Comparison of ENCODE assay signal across 19 cellular contexts in the genomic region with DNA sequence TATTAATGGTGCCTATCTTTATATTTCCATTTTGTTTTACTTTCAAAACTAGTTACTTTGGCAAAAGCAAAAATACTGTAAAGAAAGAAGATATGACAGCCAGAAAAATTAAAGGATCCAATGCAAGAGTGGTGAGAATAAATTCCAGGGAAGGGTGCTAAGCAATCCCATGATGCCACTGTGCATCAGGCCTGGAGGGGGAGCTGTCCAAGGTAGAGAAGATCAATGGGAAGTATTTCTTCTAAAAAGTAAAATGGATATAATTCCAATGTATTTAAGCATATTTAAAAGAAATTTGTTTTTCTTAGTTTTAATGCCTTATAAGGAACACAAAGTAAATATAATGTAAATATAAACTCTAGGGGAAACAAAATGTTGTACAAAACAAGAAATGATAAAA.
DNase-seq lines count a peak whose midpoint lies in the region; ATAC-seq, FAIRE-seq and TF ChIP-seq lines count a peak whose summit lies in the region.
"Had no signal": no experiment of that assay in that cellular context is flagged by ENCODE, and none has a peak within 500 bp of the region (broad histone marks: within the 10 kb centered on the region; RNA-seq: fewer than 3 reads in every experiment).

No MANE protein-coding gene starts in this region.

- H3K4me2 ChIP-seq in K562 (ENCODE audit: insufficient read depth, low read length), result no peak overlapping the region
- H3K4me2 ChIP-seq: hepatocyte had no signal

- CTCF ChIA-PET in K562 (lab: Yijun Ruan, JAX; ENCODE audit: low intra/inter-chr PET ratio), result no interaction called here

- no peak overlapping the region for H3K27ac ChIP-seq in K562 (ENCODE audit: extremely low read depth, low read depth, low read length)
- H3K27ac ChIP-seq: hepatocyte, spleen, VCaP had no signal

- TF ChIP-seq POLR2A in K562 (conservative IDR thresholded peaks at IDR 0.05), result no peak

- intact Hi-C loops in K562 (cut with micrococcal nuclease), result no loop called here

- no peak for TF ChIP-seq EP300 in K562 (IDR thresholded peaks at IDR 0.05; ENCODE audit: low read length)

- H3K36me3 ChIP-seq in K562 (ENCODE audit: control insufficient read depth, insufficient read depth, low read length), result no peaks in the 10 kb centered on the region
- H3K36me3 ChIP-seq: spleen had no signal

- no peak overlapping the region for H2AFZ ChIP-seq in K562 (ENCODE audit: low read depth, low read length)
- H2AFZ ChIP-seq: hepatocyte had no signal

- H3K4me1 ChIP-seq in K562 (replicated peaks in 1 of 2; ENCODE audit: control insufficient read depth in 2 of 2, insufficient read depth in 2 of 2, low read length in 2 of 2), result no peaks in the 10 kb centered on the region
- H3K4me1 ChIP-seq: spleen had no signal

- H4K20me1 ChIP-seq in K562 (replicated peaks; ENCODE audit: control insufficient read depth, insufficient read depth, low read length), result no peaks in the 10 kb centered on the region

- H3K27me3 ChIP-seq in K562 (ENCODE audit: control insufficient read depth in 2 of 2, insufficient read depth in 2 of 2, low read length in 2 of 2), result no peaks in the 10 kb centered on the region
- H3K27me3 ChIP-seq: hepatocyte, spleen had no signal

- TF ChIP-seq CTCF in K562 (IDR thresholded peaks at IDR 0.05 in 2 of 3, conservative IDR thresholded peaks at IDR 0.05 in 1 of 3; ENCODE audit: insufficient read depth in 2 of 3, low read depth in 1 of 3, low read length in 3 of 3) (no peak), retinal pigment epithelial cell (conservative IDR thresholded peaks at IDR 0.05; ENCODE audit: low read depth, low read length) (peak; percentile 28)

- ATAC-seq in K562 (no peak), HG03280 (IDR thresholded peaks at IDR 0.05; ENCODE audit: unreplicated experiment) (no peak)

- POLR2A ChIA-PET in K562 (lab: Yijun Ruan, JAX), result no interaction called here

- H3K9ac ChIP-seq in K562 (ENCODE audit: insufficient read depth in 1 of 2, low read depth in 2 of 2, low read length in 2 of 2), result no peak overlapping the region

- in situ Hi-C loops in K562 (cut with MboI), result no loop called here

- no TSS peak for BruUV-seq in K562 (replicated peaks; lab: Mats Ljungman, UMichigan)

- H3K9me3 ChIP-seq in K562 (replicated peaks; ENCODE audit: control insufficient read depth, insufficient read depth, low read depth, low read length), result peaks cover 4% of the 10 kb centered on the region; the same call in 1 of the 2 replicates
- H3K9me3 ChIP-seq: spleen had no signal

- no peaks in the 10 kb centered on the region for H3K79me2 ChIP-seq in K562 (ENCODE audit: control insufficient read depth, insufficient read depth, low read length)
- H3K79me2 ChIP-seq: hepatocyte had no signal

- DNase-seq in H4 (ENCODE audit: low spot score), result peak; percentile 4
- DNase-seq in M059J (ENCODE audit: low read depth), result peak; percentile 19
- DNase-seq in K562 (ENCODE audit: extremely low read depth in 1 of 4, low spot score in 3 of 4), result peak in 1 of 4 experiments; percentile 11
- DNase-seq in retinal pigment epithelial cell (ENCODE audit: low read depth), result no peak
- no peak for DNase-seq in stimulated activated CD8-positive, alpha-beta memory T cell treated with anti-CD3 and anti-CD28 coated beads, Interleukin-4, amount 100 ng/mL, for 48 hours
- DNase-seq in stimulated activated CD4-positive, alpha-beta T cell treated with anti-CD3 and anti-CD28 coated beads, Interleukin-12 subunit alpha, Interleukin-12 subunit beta, amount 100 ng/mL, for 4 hours, result no peak
- DNase-seq: activated CD4-positive, alpha-beta memory T cell treated with anti-CD3 and anti-CD28 coated beads for 36 hours; activated naive CD4-positive, alpha-beta T cell treated with Interleukin-2 at 50 U/mL for 16 hours; activated T-cell treated with anti-CD3 and anti-CD28 coated beads, Interleukin-2, amount 50 U/mL, for 1 hour; DMS153; GOT3; midbrain; NCI-H1694 treated with DMSO at 0.1 percent for 48 hours; NCI-H345; spleen had no signal

- no peak for TF ChIP-seq RAD21 in K562 (CRISPR knock-in tag; conservative IDR thresholded peaks at IDR 0.05 in 1 of 2, IDR thresholded peaks at IDR 0.05 in 1 of 2)

- no peak for FAIRE-seq in K562 (lab: Jason Lieb, UNC)
- FAIRE-seq: colon had no signal

- H3K4me3 ChIP-seq in K562 (no peak overlapping the region), retinal pigment epithelial cell (ENCODE audit: low read length) (no peak overlapping the region)
- H3K4me3 ChIP-seq: hepatocyte, spleen had no signal

- no peaks in the 10 kb centered on the region for H3K9me1 ChIP-seq in K562 (ENCODE audit: control insufficient read depth, insufficient read depth, low read length)

TF ChIP-seq in K562, 482 proteins besides CTCF, POLR2A, EP300 and RAD21:
- TF ChIP-seq RFX5 (IDR thresholded peaks at IDR 0.05; ENCODE audit: low read depth, low read length), result no peak
- peak; percentile 41; the same call in 1 of the 2 replicates for TF ChIP-seq EHMT2 (IDR thresholded peaks at IDR 0.05)

Comparison
In these comparisons a context has a peak if more than half of its experiments do, and no peak if none do; other contexts are left out.
1. DNase-seq: peak in H4 (single experiment) and M059J (single experiment); none in retinal pigment epithelial cell (single experiment), stimulated activated CD8-positive, alpha-beta memory T cell treated with anti-CD3 and anti-CD28 coated beads, Interleukin-4, amount 100 ng/mL, for 48 hours (single experiment) and stimulated activated CD4-positive, alpha-beta T cell treated with anti-CD3 and anti-CD28 coated beads, Interleukin-12 subunit alpha, Interleukin-12 subunit beta, amount 100 ng/mL, for 4 hours (single experiment).